ENCODE assay signal across 11 cellular contexts in the genomic region with DNA sequence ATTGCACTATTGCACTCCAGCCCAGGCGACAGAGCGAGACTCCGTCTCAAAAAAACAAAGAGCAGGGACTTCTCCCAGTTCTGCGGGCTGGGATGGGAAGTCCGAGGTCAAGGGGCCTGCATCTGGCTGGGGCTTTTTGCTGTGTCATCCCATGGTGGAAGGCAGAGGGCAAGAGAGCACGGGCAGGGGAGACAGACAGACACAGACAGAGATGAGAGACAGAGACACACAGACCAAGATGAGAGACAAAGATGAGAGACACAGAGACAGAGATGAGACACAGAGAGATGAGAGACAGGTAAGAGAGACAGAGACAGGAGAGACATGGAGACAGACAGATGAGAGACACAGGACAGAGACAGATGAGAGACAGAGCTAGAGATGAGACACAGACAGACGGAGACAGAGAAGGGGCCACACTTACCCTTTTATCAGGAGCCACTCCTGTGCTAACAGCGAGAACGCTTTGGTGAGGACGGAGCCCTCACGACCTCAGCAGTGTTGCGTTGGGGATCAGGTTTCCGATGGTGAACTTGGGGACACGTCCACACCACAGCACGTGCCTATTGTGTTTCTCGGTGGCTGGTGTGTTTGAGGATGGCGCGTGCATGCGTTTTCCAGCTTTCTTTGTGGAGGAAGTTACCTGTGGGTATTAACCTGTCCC. TPM values are rescaled to one million over a fixed set of nuclear protein-coding genes. Genes with fewer than 3 reads are reported as not detected.
DNase-seq lines count a peak whose midpoint lies in the region; ATAC-seq, FAIRE-seq and TF ChIP-seq lines count a peak whose summit lies in the region.
"Had no signal": no experiment of that assay in that cellular context is flagged by ENCODE, and none has a peak within 500 bp of the region (broad histone marks: within the 10 kb centered on the region; RNA-seq: fewer than 3 reads in every experiment).

No MANE protein-coding gene starts in this region.

- no peaks in the 10 kb centered on the region; the same call in 1 of the 2 replicates for H4K20me1 ChIP-seq in HepG2 (ENCODE audit: insufficient read depth, low read length)

- TF ChIP-seq CTCF in HEK293 (tag by site-specific recombination; IDR thresholded peaks at IDR 0.05) (no peak), ascending aorta (IDR thresholded peaks at IDR 0.05) (no peak), HepG2 (CRISPR knock-in tag; IDR thresholded peaks at IDR 0.05) (no peak), thoracic aorta (IDR thresholded peaks at IDR 0.05) (no peak)

- no peak overlapping the region for H3K4me2 ChIP-seq in HepG2 (ENCODE audit: low read depth, low read length)

- FAIRE-seq in HepG2 (lab: Jason Lieb, UNC) = no peak

- no peak overlapping the region for H2AFZ ChIP-seq in HepG2 (ENCODE audit: low read length)

- no peak for TF ChIP-seq POLR2A in HepG2 (IDR thresholded peaks at IDR 0.05; ENCODE audit: insufficient read depth in 1 of 2, low read depth in 2 of 2, low read length in 2 of 2)

- H3K27me3 ChIP-seq in ascending aorta = no peaks in the 10 kb centered on the region
- H3K27me3 ChIP-seq in HepG2 (ENCODE audit: control insufficient read depth in 1 of 2, insufficient read depth in 2 of 2, low read length in 2 of 2) = no peaks in the 10 kb centered on the region
- H3K27me3 ChIP-seq in thoracic aorta (replicated peaks; ENCODE audit: insufficient read depth) = no peaks in the 10 kb centered on the region

- no peak for TF ChIP-seq RAD21 in HepG2 (CRISPR knock-in tag; IDR thresholded peaks at IDR 0.05)

- POLR2A ChIA-PET in HEK293 (lab: Yijun Ruan, JAX) = interaction anchor here (1.0 to 10.1 kb wide), 2 partner anchors 10 to 27 kb away, joined by 3 to 103 read pairs; a partner anchor contains a TSS
- POLR2A ChIA-PET in HepG2 (lab: Yijun Ruan, JAX) = interaction anchor here (1.1 to 3.4 kb wide), 3 partner anchors 8 to 28 kb away, joined by 3 to 11 read pairs (median 11); a partner anchor contains a TSS

- H3K4me3 ChIP-seq in HEK293 (ENCODE audit: low read depth, low read length) (no peak overlapping the region), ascending aorta (peak overlapping the region in 1 of 2 donors; percentile 25), HepG2 (replicated peaks in 1 of 3; ENCODE audit: insufficient read depth in 1 of 3, low read depth in 2 of 3, low read length in 3 of 3) (no peak overlapping the region), thoracic aorta (peak overlapping the region; percentile 37)

- no peak; the same call in 2 of the 3 replicates for ATAC-seq in HepG2
- no peak for ATAC-seq in thoracic aorta (ENCODE audit: insufficient number of reproducible peaks, low FRiP score, low read depth)
- ATAC-seq in GM18520 (IDR thresholded peaks at IDR 0.05; ENCODE audit: unreplicated experiment) = no peak
- ATAC-seq: activated T-cell treated with anti-CD3 and anti-CD28 coated beads, Interleukin-2, amount 50 U/mL, for 72 hours had no signal

- no peak for DNase-seq in ascending aorta (ENCODE audit: low spot score in 2 of 2)
- DNase-seq in HepG2 (ENCODE audit: low spot score) = no peak
- no peak for DNase-seq in thoracic aorta (ENCODE audit: low spot score)
- DNase-seq in GM19240 (ENCODE audit: insufficient read length, low spot score) = no peak
- no peak for DNase-seq in NCI-H524 treated with DMSO at 0.1 percent for 48 hours (lab: John Stamatoyannopoulos, UW)
- DNase-seq: activated T-cell treated with anti-CD3 and anti-CD28 coated beads, Interleukin-2, amount 50 U/mL, for 72 hours; hypothalamus; NCI-H1105 treated with DMSO at 0.1 percent for 48 hours; T1000 had no signal

- CTCF ChIA-PET in HEK293 (lab: Yijun Ruan, JAX) = interaction anchor here (0.5 to 2.1 kb wide), 3 partner anchors 13 to 480 kb away, joined by 3 to 11 read pairs (median 3); no protein-coding TSS in a partner anchor
- CTCF ChIA-PET in HepG2 (lab: Yijun Ruan, JAX; ENCODE audit: low intra/inter-chr PET ratio, low total read pairs) = no interaction called here

- TF ChIP-seq EP300 in HepG2 (IDR thresholded peaks at IDR 0.05; ENCODE audit: low read depth in 2 of 2, low read length in 2 of 2) (no peak), HepG2 (CRISPR knock-in tag; IDR thresholded peaks at IDR 0.05; ENCODE audit: borderline replicate concordance) (no peak)

- H3K36me3 ChIP-seq in HEK293 (ENCODE audit: control insufficient read depth in 2 of 2, insufficient read depth in 1 of 2, low read length in 2 of 2) (peaks cover 0 to 69% of the 10 kb centered on the region in 2 experiments; a peak in 2 of 3 replicates), ascending aorta (peaks cover 37 to 64% of the 10 kb centered on the region in 2 donors), HepG2 (replicated peaks in 1 of 2; ENCODE audit: control insufficient read depth in 1 of 2, insufficient read depth in 2 of 2, low read length in 2 of 2) (peaks cover 20 to 39% of the 10 kb centered on the region in 2 experiments; a peak in 4 of 5 replicates), thoracic aorta (peaks cover 57% of the 10 kb centered on the region)

- no peak overlapping the region for H3K9ac ChIP-seq in HepG2 (ENCODE audit: insufficient read depth, low read depth, low read length)

- H3K27ac ChIP-seq in HEK293 (ENCODE audit: extremely low read depth, low read depth, low read length) = no peak overlapping the region
- H3K27ac ChIP-seq in ascending aorta = peak overlapping the region; percentile 66 to 83
- peak overlapping the region; percentile 63 for H3K27ac ChIP-seq in HepG2 (ENCODE audit: extremely low read length, insufficient read depth, low read length)
- H3K27ac ChIP-seq in thoracic aorta = peak overlapping the region; percentile 21 to 83

- 77% methylated on average over 19 of the region's 19 CpGs for WGBS in HepG2 (ENCODE audit: low lambda C conversion rate)

- no peaks in the 10 kb centered on the region for H3K4me1 ChIP-seq in HEK293 (ENCODE audit: control insufficient read depth, insufficient read depth, low read length)
- peaks cover 10 to 23% of the 10 kb centered on the region in 2 donors for H3K4me1 ChIP-seq in ascending aorta
- peaks cover 19% of the 10 kb centered on the region for H3K4me1 ChIP-seq in HepG2 (ENCODE audit: insufficient read depth, low read length)
- H3K4me1 ChIP-seq in thoracic aorta (ENCODE audit: control insufficient read depth in 1 of 2, low read depth in 2 of 2) = peaks cover 17 to 35% of the 10 kb centered on the region in 2 donors

- intact Hi-C loops in ascending aorta (cut with DNase I) = loop anchor here (2.0 kb wide), 1 partner anchor 68 kb away; a partner anchor contains a TSS
- intact Hi-C loops in HepG2 (cut with micrococcal nuclease; ENCODE audit: unreplicated experiment) = no loop called here

- no TSS peak for BruUV-seq in HepG2 (replicated peaks; lab: Mats Ljungman, UMichigan)

- in situ Hi-C loops in HepG2 (cut with HindIII; ENCODE audit: extremely low pct_ligation_motif_present, low pct_unique_long_range_greater_than_20kb) = no loop called here

- H3K9me3 ChIP-seq in HEK293 (ENCODE audit: control insufficient read depth, insufficient read depth, low read depth, low read length) (no peaks in the 10 kb centered on the region), ascending aorta (no peaks in the 10 kb centered on the region), HepG2 (ENCODE audit: low read length) (no peaks in the 10 kb centered on the region), thoracic aorta (no peaks in the 10 kb centered on the region)

- no peaks in the 10 kb centered on the region for H3K79me2 ChIP-seq in HepG2 (ENCODE audit: insufficient read depth, low read length)

RNA-seq across cellular contexts. Expression of a gene that starts 8.9 kb away (rescaled TPM):
- 38.3 TPM for total RNA-seq in ascending aorta
- 7.0 and 14.2 TPM in 2 replicates for total RNA-seq in HepG2 (2016; rRNA removed; fragmentation: Illumina TruSeq; extraction: Trizol)
- total RNA-seq in HepG2 (2016; cell fraction: cytosol; rRNA removed; fragmentation: Illumina TruSeq; extraction: Trizol; ENCODE audit: low read depth) = 1.3 and 1.5 TPM in 2 replicates
- total RNA-seq in HepG2 (2016; cell fraction: insoluble cytoplasmic fraction; rRNA removed; fragmentation: Illumina TruSeq; extraction: Trizol) = 6.7 and 14.2 TPM in 2 replicates
- total RNA-seq in HepG2 (2016; cell fraction: membrane; rRNA removed; fragmentation: Illumina TruSeq; extraction: Trizol) = 5.1 and 6.1 TPM in 2 replicates
- total RNA-seq in HepG2 (2016; cell fraction: nucleus; rRNA removed; fragmentation: Illumina TruSeq; extraction: Trizol) = 10.4 and 11.5 TPM in 2 replicates
- polyA plus RNA-seq in HepG2 (2011; rRNA removed) = 11.1 and 16.4 TPM in 2 replicates
- polyA plus RNA-seq in HepG2 (2011; cell fraction: cytosol; rRNA removed) = 14.3 and 20.7 TPM in 2 replicates
- polyA plus RNA-seq in HepG2 (2011; cell fraction: nucleus; rRNA removed) = 17.2 and 18.2 TPM in 2 replicates
- 6.6 and 10.2 TPM in 2 replicates for polyA plus RNA-seq in HepG2 (2012)
- polyA plus RNA-seq in HepG2 (2016; cell fraction: cytosol; fragmentation: Illumina TruSeq; extraction: Trizol; ENCODE audit: low read depth) = 1.1 and 1.2 TPM in 2 replicates
- 7.9 and 8.2 TPM in 2 replicates for polyA plus RNA-seq in HepG2 (2016; cell fraction: insoluble cytoplasmic fraction; fragmentation: Illumina TruSeq; extraction: Trizol; ENCODE audit: low read depth)
- 3.0 and 3.1 TPM in 2 replicates for polyA plus RNA-seq in HepG2 (2016; cell fraction: membrane; fragmentation: Illumina TruSeq; extraction: Trizol; ENCODE audit: low read depth)
- polyA plus RNA-seq in HepG2 (2016; cell fraction: nucleus; fragmentation: Illumina TruSeq; extraction: Trizol; ENCODE audit: insufficient read depth, low read depth) = 20.6 and 20.8 TPM in 2 replicates
- polyA minus RNA-seq in HepG2 (2011; rRNA and poly(A)+ RNA removed; ENCODE audit: low replicate concordance) = 13.4 and 50.2 TPM in 2 replicates
- 29.6 and 30.9 TPM in 2 replicates for polyA minus RNA-seq in HepG2 (2011; cell fraction: cytosol; rRNA and poly(A)+ RNA removed)
- polyA minus RNA-seq in HepG2 (2011; cell fraction: nucleus; rRNA and poly(A)+ RNA removed) = 6.3 and 7.8 TPM in 2 replicates
- 10 to 100 TPM; 26.4 to 43.5 TPM for total RNA-seq in thoracic aorta

RNA-seq across cellular contexts. Expression of a gene that starts 13.5 kb away (rescaled TPM):
- total RNA-seq in ascending aorta = 71.7 TPM
- total RNA-seq in HepG2 (2016; rRNA removed; fragmentation: Illumina TruSeq; extraction: Trizol) = 38.7 and 45.8 TPM in 2 replicates
- total RNA-seq in HepG2 (2016; cell fraction: cytosol; rRNA removed; fragmentation: Illumina TruSeq; extraction: Trizol; ENCODE audit: low read depth) = 11.1 and 13.7 TPM in 2 replicates
- 33.9 and 46.1 TPM in 2 replicates for total RNA-seq in HepG2 (2016; cell fraction: insoluble cytoplasmic fraction; rRNA removed; fragmentation: Illumina TruSeq; extraction: Trizol)
- 31.9 and 34.1 TPM in 2 replicates for total RNA-seq in HepG2 (2016; cell fraction: membrane; rRNA removed; fragmentation: Illumina TruSeq; extraction: Trizol)
- total RNA-seq in HepG2 (2016; cell fraction: nucleus; rRNA removed; fragmentation: Illumina TruSeq; extraction: Trizol) = 19.5 and 22.8 TPM in 2 replicates
- polyA plus RNA-seq in HepG2 (2011; rRNA removed) = 26.5 and 38.0 TPM in 2 replicates
- 31.2 and 47.6 TPM in 2 replicates for polyA plus RNA-seq in HepG2 (2011; cell fraction: cytosol; rRNA removed)
- 58.0 and 66.2 TPM in 2 replicates for polyA plus RNA-seq in HepG2 (2011; cell fraction: nucleus; rRNA removed)
- 37.0 and 38.0 TPM in 2 replicates for polyA plus RNA-seq in HepG2 (2012)
- 13.2 and 13.7 TPM in 2 replicates for polyA plus RNA-seq in HepG2 (2016; cell fraction: cytosol; fragmentation: Illumina TruSeq; extraction: Trizol; ENCODE audit: low read depth)
- 38.8 and 48.5 TPM in 2 replicates for polyA plus RNA-seq in HepG2 (2016; cell fraction: insoluble cytoplasmic fraction; fragmentation: Illumina TruSeq; extraction: Trizol; ENCODE audit: low read depth)
- polyA plus RNA-seq in HepG2 (2016; cell fraction: membrane; fragmentation: Illumina TruSeq; extraction: Trizol; ENCODE audit: low read depth) = 24.3 and 28.9 TPM in 2 replicates
- polyA plus RNA-seq in HepG2 (2016; cell fraction: nucleus; fragmentation: Illumina TruSeq; extraction: Trizol; ENCODE audit: insufficient read depth, low read depth) = 40.4 and 45.0 TPM in 2 replicates
- 63.2 and 70.3 TPM in 2 replicates for polyA minus RNA-seq in HepG2 (2011; rRNA and poly(A)+ RNA removed; ENCODE audit: low replicate concordance)
- polyA minus RNA-seq in HepG2 (2011; cell fraction: cytosol; rRNA and poly(A)+ RNA removed) = 28.7 and 31.0 TPM in 2 replicates
- polyA minus RNA-seq in HepG2 (2011; cell fraction: nucleus; rRNA and poly(A)+ RNA removed) = 10.3 and 11.6 TPM in 2 replicates
- 10 to 100 TPM; 37.2 to 40.6 TPM for total RNA-seq in thoracic aorta

RNA-seq across cellular contexts. Expression of a gene that starts 17.6 kb away (rescaled TPM):
- not detected for total RNA-seq in ascending aorta
- not detected in 2 replicates for total RNA-seq in HepG2 (2016; rRNA removed; fragmentation: Illumina TruSeq; extraction: Trizol)
- not detected in 2 replicates for total RNA-seq in HepG2 (2016; cell fraction: cytosol; rRNA removed; fragmentation: Illumina TruSeq; extraction: Trizol; ENCODE audit: low read depth)
- total RNA-seq in HepG2 (2016; cell fraction: insoluble cytoplasmic fraction; rRNA removed; fragmentation: Illumina TruSeq; extraction: Trizol) = not detected in 2 replicates
- not detected in 2 replicates for total RNA-seq in HepG2 (2016; cell fraction: membrane; rRNA removed; fragmentation: Illumina TruSeq; extraction: Trizol)
- not detected in 2 replicates for total RNA-seq in HepG2 (2016; cell fraction: nucleus; rRNA removed; fragmentation: Illumina TruSeq; extraction: Trizol)
- not detected in 2 replicates for polyA plus RNA-seq in HepG2 (2011; rRNA removed)
- polyA plus RNA-seq in HepG2 (2011; cell fraction: cytosol; rRNA removed) = not detected in 2 replicates
- 0.45 and 0.50 TPM in 2 replicates for polyA plus RNA-seq in HepG2 (2011; cell fraction: nucleus; rRNA removed)
- polyA plus RNA-seq in HepG2 (2012) = 0.27 and 0.35 TPM in 2 replicates
- polyA plus RNA-seq in HepG2 (2016; cell fraction: cytosol; fragmentation: Illumina TruSeq; extraction: Trizol; ENCODE audit: low read depth) = not detected in 2 replicates
- not detected in 2 replicates for polyA plus RNA-seq in HepG2 (2016; cell fraction: insoluble cytoplasmic fraction; fragmentation: Illumina TruSeq; extraction: Trizol; ENCODE audit: low read depth)
- polyA plus RNA-seq in HepG2 (2016; cell fraction: membrane; fragmentation: Illumina TruSeq; extraction: Trizol; ENCODE audit: low read depth) = not detected in 2 replicates
- polyA plus RNA-seq in HepG2 (2016; cell fraction: nucleus; fragmentation: Illumina TruSeq; extraction: Trizol; ENCODE audit: insufficient read depth, low read depth) = not detected in 2 replicates
- 0.23 TPM in 1 of 2 replicates, not detected in the other for polyA minus RNA-seq in HepG2 (2011; rRNA and poly(A)+ RNA removed; ENCODE audit: low replicate concordance)
- polyA minus RNA-seq in HepG2 (2011; cell fraction: cytosol; rRNA and poly(A)+ RNA removed) = not detected in 2 replicates
- not detected in 2 replicates for polyA minus RNA-seq in HepG2 (2011; cell fraction: nucleus; rRNA and poly(A)+ RNA removed)
- total RNA-seq in thoracic aorta = not detected

RNA-seq across cellular contexts. Expression of a gene that starts 27.6 kb away (rescaled TPM):
- 403 TPM for total RNA-seq in ascending aorta
- 412 and 481 TPM in 2 replicates for total RNA-seq in HepG2 (2016; rRNA removed; fragmentation: Illumina TruSeq; extraction: Trizol)
- 96.3 and 106 TPM in 2 replicates for total RNA-seq in HepG2 (2016; cell fraction: cytosol; rRNA removed; fragmentation: Illumina TruSeq; extraction: Trizol; ENCODE audit: low read depth)
- 424 and 467 TPM in 2 replicates for total RNA-seq in HepG2 (2016; cell fraction: insoluble cytoplasmic fraction; rRNA removed; fragmentation: Illumina TruSeq; extraction: Trizol)
- 128 TPM in 2 replicates for total RNA-seq in HepG2 (2016; cell fraction: membrane; rRNA removed; fragmentation: Illumina TruSeq; extraction: Trizol)
- total RNA-seq in HepG2 (2016; cell fraction: nucleus; rRNA removed; fragmentation: Illumina TruSeq; extraction: Trizol) = 195 and 203 TPM in 2 replicates
- 182 and 243 TPM in 2 replicates for polyA plus RNA-seq in HepG2 (2011; rRNA removed)
- 251 and 293 TPM in 2 replicates for polyA plus RNA-seq in HepG2 (2011; cell fraction: cytosol; rRNA removed)
- 210 and 235 TPM in 2 replicates for polyA plus RNA-seq in HepG2 (2011; cell fraction: nucleus; rRNA removed)
- polyA plus RNA-seq in HepG2 (2012) = 190 and 205 TPM in 2 replicates
- polyA plus RNA-seq in HepG2 (2016; cell fraction: cytosol; fragmentation: Illumina TruSeq; extraction: Trizol; ENCODE audit: low read depth) = 115 and 121 TPM in 2 replicates
- 587 and 625 TPM in 2 replicates for polyA plus RNA-seq in HepG2 (2016; cell fraction: insoluble cytoplasmic fraction; fragmentation: Illumina TruSeq; extraction: Trizol; ENCODE audit: low read depth)
- polyA plus RNA-seq in HepG2 (2016; cell fraction: membrane; fragmentation: Illumina TruSeq; extraction: Trizol; ENCODE audit: low read depth) = 115 and 122 TPM in 2 replicates
- 355 and 369 TPM in 2 replicates for polyA plus RNA-seq in HepG2 (2016; cell fraction: nucleus; fragmentation: Illumina TruSeq; extraction: Trizol; ENCODE audit: insufficient read depth, low read depth)
- 270 and 721 TPM in 2 replicates for polyA minus RNA-seq in HepG2 (2011; rRNA and poly(A)+ RNA removed; ENCODE audit: low replicate concordance)
- 140 and 144 TPM in 2 replicates for polyA minus RNA-seq in HepG2 (2011; cell fraction: cytosol; rRNA and poly(A)+ RNA removed)
- 74.6 and 75.6 TPM in 2 replicates for polyA minus RNA-seq in HepG2 (2011; cell fraction: nucleus; rRNA and poly(A)+ RNA removed)
- 100 to 1,000 TPM; 172 to 193 TPM for total RNA-seq in thoracic aorta

RNA-seq across cellular contexts. Expression of a gene that starts 33.4 kb away (rescaled TPM):
- 51.7 TPM for total RNA-seq in ascending aorta
- 0.14 and 0.22 TPM in 2 replicates for total RNA-seq in HepG2 (2016; rRNA removed; fragmentation: Illumina TruSeq; extraction: Trizol)
- 0.26 and 0.30 TPM in 2 replicates for total RNA-seq in HepG2 (2016; cell fraction: cytosol; rRNA removed; fragmentation: Illumina TruSeq; extraction: Trizol; ENCODE audit: low read depth)
- total RNA-seq in HepG2 (2016; cell fraction: insoluble cytoplasmic fraction; rRNA removed; fragmentation: Illumina TruSeq; extraction: Trizol) = 0.19 and 0.35 TPM in 2 replicates
- 0.21 and 0.25 TPM in 2 replicates for total RNA-seq in HepG2 (2016; cell fraction: membrane; rRNA removed; fragmentation: Illumina TruSeq; extraction: Trizol)
- total RNA-seq in HepG2 (2016; cell fraction: nucleus; rRNA removed; fragmentation: Illumina TruSeq; extraction: Trizol) = 0.19 and 0.22 TPM in 2 replicates
- polyA plus RNA-seq in HepG2 (2011; rRNA removed) = 0.46 and 0.73 TPM in 2 replicates
- polyA plus RNA-seq in HepG2 (2011; cell fraction: cytosol; rRNA removed) = 0.74 and 1.0 TPM in 2 replicates
- polyA plus RNA-seq in HepG2 (2011; cell fraction: nucleus; rRNA removed) = 0.69 and 0.79 TPM in 2 replicates
- 0.51 and 0.78 TPM in 2 replicates for polyA plus RNA-seq in HepG2 (2012)
- 0.21 and 0.42 TPM in 2 replicates for polyA plus RNA-seq in HepG2 (2016; cell fraction: cytosol; fragmentation: Illumina TruSeq; extraction: Trizol; ENCODE audit: low read depth)
- 0.17 and 0.46 TPM in 2 replicates for polyA plus RNA-seq in HepG2 (2016; cell fraction: insoluble cytoplasmic fraction; fragmentation: Illumina TruSeq; extraction: Trizol; ENCODE audit: low read depth)
- 0.40 and 0.56 TPM in 2 replicates for polyA plus RNA-seq in HepG2 (2016; cell fraction: membrane; fragmentation: Illumina TruSeq; extraction: Trizol; ENCODE audit: low read depth)
- polyA plus RNA-seq in HepG2 (2016; cell fraction: nucleus; fragmentation: Illumina TruSeq; extraction: Trizol; ENCODE audit: insufficient read depth, low read depth) = 0.36 and 0.52 TPM in 2 replicates
- polyA minus RNA-seq in HepG2 (2011; rRNA and poly(A)+ RNA removed; ENCODE audit: low replicate concordance) = 1.0 and 2.0 TPM in 2 replicates
- 0.59 and 0.88 TPM in 2 replicates for polyA minus RNA-seq in HepG2 (2011; cell fraction: cytosol; rRNA and poly(A)+ RNA removed)
- polyA minus RNA-seq in HepG2 (2011; cell fraction: nucleus; rRNA and poly(A)+ RNA removed) = 0.25 TPM in 1 of 2 replicates, not detected in the other
- 10 to 100 TPM in 1 of 2 donors, 1 to 10 TPM in 1; 8.5 to 16.9 TPM for total RNA-seq in thoracic aorta
